Comparison of ENCODE assay signal across 11 cellular contexts in genomic region chr4:118904935-118905334, GRCh38. TPM values are rescaled to one million over a fixed set of nuclear protein-coding genes. Genes with fewer than 3 reads are reported as not detected.
A peak's percentile ranks its signal among the peaks of the same experiment; 100 is the strongest.
DNase-seq lines count a peak whose midpoint lies in the region; ATAC-seq and TF ChIP-seq lines count a peak whose summit lies in the region.
"Had no signal": no experiment of that assay in that cellular context is flagged by ENCODE, and none has a peak within 500 bp of the region (broad histone marks: within the 10 kb centered on the region; RNA-seq: fewer than 3 reads in every experiment).

No MANE protein-coding gene starts in this region.

- peak overlapping the region; percentile 4 for H3K4me3 Mint-ChIP-seq in type B pancreatic cell
- H3K4me3 Mint-ChIP-seq: naive B cell had no signal

- H3K27ac Mint-ChIP-seq in type B pancreatic cell: peak overlapping the region; percentile 43

- H3K4me1 Mint-ChIP-seq in type B pancreatic cell (ENCODE audit: unreplicated experiment): peaks cover 35% of the 10 kb centered on the region
- H3K4me1 Mint-ChIP-seq: naive B cell had no signal

- H3K4me3 ChIP-seq in cardiac fibroblast (replicated peaks in 1 of 2; ENCODE audit: low read depth in 2 of 2, low read length in 2 of 2): no peak overlapping the region

- H3K9me3 Mint-ChIP-seq in type B pancreatic cell: no peaks in the 10 kb centered on the region

- H3K36me3 Mint-ChIP-seq in type B pancreatic cell: no peaks in the 10 kb centered on the region
- H3K36me3 Mint-ChIP-seq: naive B cell had no signal

- ATAC-seq in HG02623 (IDR thresholded peaks at IDR 0.05; ENCODE audit: unreplicated experiment) (no peak), GM19467 (IDR thresholded peaks at IDR 0.05; ENCODE audit: unreplicated experiment) (no peak), HG03097 (IDR thresholded peaks at IDR 0.05; ENCODE audit: low FRiP score, unreplicated experiment) (no peak)

- DNase-seq in NOMO-1 treated with DMSO at 0.1 percent for 48 hours (lab: John Stamatoyannopoulos, UW; ENCODE audit: unreplicated experiment): peak; percentile 78
- peak; percentile 40 to 50 for DNase-seq in cardiac fibroblast (ENCODE audit: low read depth in 2 of 2)
- peak; percentile 23 to 25 for DNase-seq in lung microvascular endothelial cell (ENCODE audit: low read depth in 2 of 2)
- DNase-seq in type B pancreatic cell (ENCODE audit: extremely low spot score, unreplicated experiment): no peak
- DNase-seq: activated gamma-delta T cell treated with Interleukin-2 at 50 U/mL for 16 hours; naive B cell; NCI-H2081 treated with DMSO at 0.1 percent for 48 hours; stimulated activated CD4-positive, alpha-beta T cell treated with anti-CD3 and anti-CD28 coated beads, Interleukin-1b, Interleukin-23, amount 100 ng/mL, for 48 hours had no signal

- no peaks in the 10 kb centered on the region for H3K27me3 Mint-ChIP-seq in type B pancreatic cell

- TF ChIP-seq CTCF in cardiac fibroblast (IDR thresholded peaks at IDR 0.05; ENCODE audit: low read depth, low read length) (no peak), type B pancreatic cell (conservative IDR thresholded peaks at IDR 0.05) (no peak)

RNA-seq across cellular contexts. Expression of gene SYNPO2, which starts 16.3 kb away (rescaled TPM):
- total RNA-seq in lung microvascular endothelial cell: 0.20 and 0.22 TPM in 2 replicates
- 20.1 and 22.9 TPM in 2 replicates for total RNA-seq in type B pancreatic cell (ENCODE audit: low replicate concordance)

Comparison
In these comparisons a context has a peak if more than half of its experiments do, and no peak if none do; other contexts are left out.
1. RNA of gene SYNPO2, which starts 16.3 kb away (total RNA-seq): 20.1 to 22.9 TPM in type B pancreatic cell; 0.20 to 0.22 TPM in lung microvascular endothelial cell; every median in the first group is over 10 times any median in the second.